8 cellular contexts compared by ENCODE assay signal in the genomic region with DNA sequence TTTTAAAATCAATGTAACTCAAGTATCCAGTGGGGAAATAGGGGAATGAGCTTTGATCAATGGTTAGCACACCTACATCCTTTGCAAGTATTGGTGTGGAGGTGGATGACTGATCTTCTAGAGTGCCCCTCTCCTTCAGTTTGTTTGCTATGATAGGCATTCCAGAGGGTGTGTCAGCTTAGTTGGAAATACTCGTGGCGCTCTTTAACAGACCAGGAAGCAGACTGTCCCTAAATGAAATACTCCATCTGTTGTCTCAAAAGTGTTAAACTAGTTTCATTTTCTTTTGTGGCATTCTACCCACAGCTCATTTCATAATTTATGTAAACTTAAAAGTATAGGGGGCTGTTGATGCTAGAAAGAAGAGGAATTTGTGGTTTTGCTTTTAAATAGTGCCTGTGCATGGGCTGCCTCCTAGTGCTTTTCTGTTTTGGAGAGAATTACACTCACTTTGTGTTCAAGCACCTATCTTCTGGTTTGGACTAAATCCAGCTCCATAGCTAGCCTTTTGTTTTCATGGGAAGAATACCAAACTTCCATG.
DNase-seq lines count a peak whose midpoint lies in the region; ATAC-seq, FAIRE-seq and TF ChIP-seq lines count a peak whose summit lies in the region.

No MANE protein-coding gene starts in this region.

- H3K9me3 ChIP-seq in esophagus squamous epithelium: no peaks in the 10 kb centered on the region

- CTCF ChIA-PET in BJ (lab: Yijun Ruan, JAX): interaction anchor here (0.7 to 1.8 kb wide), 5 partner anchors 14 to 154 kb away, joined by 3 to 4 read pairs (median 3); no protein-coding TSS in a partner anchor

- intact Hi-C loops in esophagus squamous epithelium (cut with DNase I): no loop called here

- H3K4me3 ChIP-seq in BJ (ENCODE audit: low read depth, low read length) (no peak overlapping the region), esophagus squamous epithelium (peak overlapping the region in 1 of 4 donors; percentile 21)

- H3K36me3 ChIP-seq in BJ (ENCODE audit: control insufficient read depth, insufficient read depth, low read length) (no peaks in the 10 kb centered on the region), esophagus squamous epithelium (no peaks in the 10 kb centered on the region)

- H3K27ac ChIP-seq in esophagus squamous epithelium: peak overlapping the region in 3 of 4 donors; percentile 21 to 61 (median 45)

- H3K4me1 ChIP-seq in esophagus squamous epithelium: peaks cover 0 to 20% (median 18%) of the 10 kb centered on the region in 3 donors

- H3K27me3 ChIP-seq in BJ (ENCODE audit: control insufficient read depth, insufficient read depth, low read length) (no peaks in the 10 kb centered on the region), esophagus squamous epithelium (no peaks in the 10 kb centered on the region)

- peak; percentile 68 for ATAC-seq in GM18867 (IDR thresholded peaks at IDR 0.05; ENCODE audit: unreplicated experiment)
- peak; percentile 74 for ATAC-seq in HG03097 (IDR thresholded peaks at IDR 0.05; ENCODE audit: low FRiP score, unreplicated experiment)
- no peak for ATAC-seq in HG02571 (IDR thresholded peaks at IDR 0.05; ENCODE audit: unreplicated experiment)

- DNase-seq in BJ (ENCODE audit: low read depth): peak; percentile 28
- peak; percentile 67 for DNase-seq in RCC 7860 (ENCODE audit: low spot score)
- no peak for DNase-seq in esophagus squamous epithelium (lab: John Stamatoyannopoulos, UW)
- DNase-seq in renal cortical epithelial cell (ENCODE audit: low read depth): peak; percentile 84
- no peak for DNase-seq in GF-D8 (lab: John Stamatoyannopoulos, UW)

- POLR2A ChIA-PET in BJ (lab: Charles Lee): interaction anchor here (0.6 kb wide), 3 partner anchors 20 to 67 kb away, joined by 3 to 4 read pairs (median 3); a partner anchor contains a TSS

- TF ChIP-seq CTCF in BJ (IDR thresholded peaks at IDR 0.05; ENCODE audit: insufficient read depth, low read depth, low read length): peak; percentile 25; the same call in 1 of the 2 replicates
- TF ChIP-seq CTCF in esophagus squamous epithelium (IDR thresholded peaks at IDR 0.05): no peak

- TF ChIP-seq POLR2A in esophagus squamous epithelium (IDR thresholded peaks at IDR 0.05): no peak

- FAIRE-seq in RCC 7860 (lab: Jason Lieb, UNC): peak; percentile 68

- WGBS in esophagus squamous epithelium, 2 donors: 0 to 8% methylated on average over 2 of the region's 2 CpGs

Comparison
In these comparisons a context has a peak if more than half of its experiments do, and no peak if none do; other contexts are left out.
1. DNase-seq: peak in BJ (single experiment), RCC 7860 (single experiment) and renal cortical epithelial cell (single experiment); none in esophagus squamous epithelium (single experiment) and GF-D8 (single experiment).